ENCODE assay signal across 24 cellular contexts in genomic region chr7:155269766-155270585, GRCh38. TPM values are rescaled to one million over a fixed set of nuclear protein-coding genes. Genes with fewer than 3 reads are reported as not detected.
DNase-seq lines count a peak whose midpoint lies in the region; ATAC-seq, FAIRE-seq and TF ChIP-seq lines count a peak whose summit lies in the region.
"Had no signal": no experiment of that assay in that cellular context is flagged by ENCODE, and none has a peak within 500 bp of the region (broad histone marks: within the 10 kb centered on the region; RNA-seq: fewer than 3 reads in every experiment).

No MANE protein-coding gene starts in this region.

- H3K9me3 ChIP-seq in A549, result no peaks in the 10 kb centered on the region
- no peaks in the 10 kb centered on the region for H3K9me3 ChIP-seq in liver (ENCODE audit: control insufficient read depth in 4 of 4, low read length in 3 of 4)
- no peaks in the 10 kb centered on the region for H3K9me3 ChIP-seq in CD8-positive, alpha-beta T cell (ENCODE audit: low read length)
- H3K9me3 ChIP-seq: BLaER1, neutrophil had no signal

- H3K9ac ChIP-seq in liver (ENCODE audit: low read depth in 1 of 2, low read length in 2 of 2), result no peak overlapping the region
- H3K9ac ChIP-seq: BLaER1 had no signal

- no peak for TF ChIP-seq POLR2A in A549 (IDR thresholded peaks at IDR 0.05; ENCODE audit: low read length)

- POLR2A ChIA-PET in A549 (lab: Yijun Ruan, JAX) (no interaction called here), T-cell (lab: Charles Lee) (no interaction called here)
- POLR2A ChIA-PET in CD8-positive, alpha-beta T cell (lab: Charles Lee), result no interaction called here

- H3K4me1 Mint-ChIP-seq in T-cell, result no peaks in the 10 kb centered on the region
- peaks cover 3% of the 10 kb centered on the region for H3K4me1 Mint-ChIP-seq in CD8-positive, alpha-beta T cell (ENCODE audit: low read depth)

- DNase-seq in A549 (ENCODE audit: low read depth in 1 of 2, low spot score in 1 of 2), result peak in 1 of 2 experiments; percentile 61
- DNase-seq in HuH-7 (ENCODE audit: low spot score), result peak; percentile 53
- peak; percentile 70 for DNase-seq in brain pericyte (ENCODE audit: low read depth, low spot score)
- no peak for DNase-seq in T-cell
- DNase-seq in CD8-positive, alpha-beta T cell, result no peak
- no peak for DNase-seq in NAMALWA (ENCODE audit: low spot score)
- DNase-seq: activated CD4-positive, alpha-beta memory T cell treated with anti-CD3 and anti-CD28 coated beads, Interleukin-2, amount 10 ng/mL, durations not matched to agents 7 days and 5 days; activated naive CD4-positive, alpha-beta T cell treated with Interleukin-2 at 50 U/mL for 16 hours; activated T-cell treated with anti-CD3 and anti-CD28 coated beads, Interleukin-2, amount 50 U/mL, for 1 hour; anterior cingulate cortex; endodermal cell; left ventricle myocardium superior; MM.1S; NCI-H146; NCI-H2171; NCI-H774; SHP77 treated with DMSO at 0.1 percent for 48 hours; stimulated activated CD4-positive, alpha-beta T cell treated with anti-CD3 and anti-CD28 coated beads, Interleukin-15, amount 100 ng/mL, for 24 hours; WERI-Rb-1 had no signal

- ATAC-seq in A549, result peak; percentile 60 to 74; a peak in 5 of 6 replicates
- ATAC-seq in T-cell (replicated peaks in 1 of 4), result no peak
- no peak for ATAC-seq in CD8-positive, alpha-beta T cell
- ATAC-seq in HG03039 (IDR thresholded peaks at IDR 0.05; ENCODE audit: unreplicated experiment), result no peak
- ATAC-seq: left ventricle myocardium superior had no signal

- FAIRE-seq in A549 (lab: Jason Lieb, UNC), result no peak
- FAIRE-seq: colon had no signal

- no peak overlapping the region for H3K4me3 Mint-ChIP-seq in T-cell
- H3K4me3 Mint-ChIP-seq in CD8-positive, alpha-beta T cell, result no peak overlapping the region
- H3K4me3 Mint-ChIP-seq: activated CD4-positive, alpha-beta memory T cell treated with anti-CD3 and anti-CD28 coated beads, Interleukin-2, amount 10 ng/mL, durations not matched to agents 7 days and 5 days; endodermal cell had no signal

- no peaks in the 10 kb centered on the region for H3K36me3 Mint-ChIP-seq in T-cell
- H3K36me3 Mint-ChIP-seq in CD8-positive, alpha-beta T cell, result no peaks in the 10 kb centered on the region

- no peak overlapping the region for H3K27ac Mint-ChIP-seq in T-cell
- no peak overlapping the region for H3K27ac Mint-ChIP-seq in CD8-positive, alpha-beta T cell
- H3K27ac Mint-ChIP-seq: endodermal cell had no signal

- no peaks in the 10 kb centered on the region for H3K36me3 ChIP-seq in liver (ENCODE audit: control insufficient read depth in 4 of 4, insufficient read depth in 3 of 4, low read depth in 1 of 4, low read length in 3 of 4)
- H3K36me3 ChIP-seq in CD8-positive, alpha-beta T cell (ENCODE audit: insufficient read depth, low read length), result no peaks in the 10 kb centered on the region
- H3K36me3 ChIP-seq: BLaER1, neutrophil, WERI-Rb-1 had no signal

- peak overlapping the region; percentile 37 for H3K4me2 ChIP-seq in A549
- H3K4me2 ChIP-seq: BLaER1 had no signal

- H3K27me3 Mint-ChIP-seq in T-cell, result peaks cover 0 to 10% of the 10 kb centered on the region in 2 donors
- peaks cover 2% of the 10 kb centered on the region for H3K27me3 Mint-ChIP-seq in CD8-positive, alpha-beta T cell (ENCODE audit: low read depth)

- WGBS in A549 (ENCODE audit: missing lambda C conversion rate), result 46% methylated on average over 18 of the region's 20 CpGs
- 53% methylated on average over 20 of the region's 20 CpGs for WGBS in liver

- intact Hi-C loops in CD8-positive, alpha-beta T cell (cut with DNase I, micrococcal nuclease), result no loop called here

- no peak for TF ChIP-seq RAD21 in A549 (conservative IDR thresholded peaks at IDR 0.05 in 1 of 2, IDR thresholded peaks at IDR 0.05 in 1 of 2)
- peak; percentile 48 to 56 for TF ChIP-seq RAD21 in liver (IDR thresholded peaks at IDR 0.05)

- no peaks in the 10 kb centered on the region for H3K27me3 ChIP-seq in liver (ENCODE audit: control insufficient read depth in 4 of 4, insufficient read depth in 4 of 4, low read length in 3 of 4)
- H3K27me3 ChIP-seq in CD8-positive, alpha-beta T cell (ENCODE audit: insufficient read depth, low read length), result no peaks in the 10 kb centered on the region
- H3K27me3 ChIP-seq: BLaER1, neutrophil had no signal

- CTCF ChIA-PET in A549 (lab: Yijun Ruan, JAX), result interaction anchor here (1.2 kb wide), 1 partner anchor 18 kb away, joined by 3 read pairs; no protein-coding TSS in a partner anchor
- CTCF ChIA-PET in T-cell (lab: Charles Lee), result interaction anchor here in 1 of 2 donors (0.6 kb wide), 1 partner anchor 75 kb away, joined by 4 read pairs; no protein-coding TSS in a partner anchor
- CTCF ChIA-PET in CD8-positive, alpha-beta T cell (lab: Charles Lee), result interaction anchor here (1.5 kb wide), 1 partner anchor 75 kb away, joined by 3 read pairs; no protein-coding TSS in a partner anchor

- H3K4me1 ChIP-seq in A549 (peaks cover 11% of the 10 kb centered on the region; the same call in 1 of the 3 replicates), liver (ENCODE audit: control insufficient read depth in 4 of 4, insufficient read depth in 4 of 4, low read length in 3 of 4) (peaks cover 10 to 32% (median 21%) of the 10 kb centered on the region in 4 donors)
- no peaks in the 10 kb centered on the region for H3K4me1 ChIP-seq in CD8-positive, alpha-beta T cell (ENCODE audit: insufficient read depth, low read length)

- 0 out of 6 replicates have a peak overlapping the region, but pooled peaks of 1 of the 2 experiments have one; percentile 29 for H3K27ac ChIP-seq in A549
- H3K27ac ChIP-seq in liver (ENCODE audit: low read depth in 1 of 2, low read length in 2 of 2), result peak overlapping the region; percentile 15 to 67
- no peak overlapping the region for H3K27ac ChIP-seq in CD8-positive, alpha-beta T cell (ENCODE audit: low read depth, low read length)
- H3K27ac ChIP-seq: BLaER1, neutrophil, WERI-Rb-1 had no signal

- TF ChIP-seq EP300 in A549 (IDR thresholded peaks at IDR 0.05), result no peak

- H3K4me3 ChIP-seq in A549 (no peak overlapping the region), liver (ENCODE audit: low read depth in 1 of 3, low read length in 3 of 3) (no peak overlapping the region)
- H3K4me3 ChIP-seq in CD8-positive, alpha-beta T cell (ENCODE audit: low read depth, low read length), result no peak overlapping the region
- H3K4me3 ChIP-seq: BLaER1 had no signal

- TF ChIP-seq CTCF in A549 (IDR thresholded peaks at IDR 0.05) (no peak), liver (IDR thresholded peaks at IDR 0.05; ENCODE audit: low read depth, low read length, missing input control) (no peak)
- TF ChIP-seq CTCF in CD8-positive, alpha-beta T cell (IDR thresholded peaks at IDR 0.05), result no peak

- no peaks in the 10 kb centered on the region for H3K9me3 Mint-ChIP-seq in T-cell
- H3K9me3 Mint-ChIP-seq in CD8-positive, alpha-beta T cell, result no peaks in the 10 kb centered on the region
- H3K9me3 Mint-ChIP-seq: activated CD4-positive, alpha-beta memory T cell treated with anti-CD3 and anti-CD28 coated beads, Interleukin-2, amount 10 ng/mL, durations not matched to agents 7 days and 5 days; endodermal cell had no signal

TF ChIP-seq in A549, 52 proteins besides CTCF, POLR2A, EP300 and RAD21 (continues in another document):
- TF ChIP-seq CHD4 (IDR thresholded peaks at IDR 0.05; ENCODE audit: borderline replicate concordance) (no peak), NFE2L2 (conservative IDR thresholded peaks at IDR 0.05; ENCODE audit: low read length) (peak; percentile 49; the same call in 1 of the 2 replicates), POLR2AphosphoS2 (conservative IDR thresholded peaks at IDR 0.05; ENCODE audit: low read length) (no peak), RNF2 (IDR thresholded peaks at IDR 0.05; ENCODE audit: borderline replicate concordance, low read depth) (no peak), ZNF302 (CRISPR knock-in tag; IDR thresholded peaks at IDR 0.05) (no peak), PHF8 (IDR thresholded peaks at IDR 0.05; ENCODE audit: borderline replicate concordance, low read depth) (no peak), RFX5 (IDR thresholded peaks at IDR 0.05) (no peak)
- TF ChIP-seq, protein P1, sequence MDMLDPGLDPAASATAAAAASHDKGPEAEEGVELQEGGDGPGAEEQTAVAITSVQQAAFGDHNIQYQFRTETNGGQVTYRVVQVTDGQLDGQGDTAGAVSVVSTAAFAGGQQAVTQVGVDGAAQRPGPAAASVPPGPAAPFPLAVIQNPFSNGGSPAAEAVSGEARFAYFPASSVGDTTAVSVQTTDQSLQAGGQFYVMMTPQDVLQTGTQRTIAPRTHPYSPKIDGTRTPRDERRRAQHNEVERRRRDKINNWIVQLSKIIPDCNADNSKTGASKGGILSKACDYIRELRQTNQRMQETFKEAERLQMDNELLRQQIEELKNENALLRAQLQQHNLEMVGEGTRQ (IDR thresholded peaks at IDR 0.05), result peak; percentile 54; the same call in 1 of the 2 replicates

TF ChIP-seq in liver, 16 proteins besides CTCF, POLR2A, EP300 and RAD21 (continues in another document):
- TF ChIP-seq HNF4G (IDR thresholded peaks at IDR 0.05), result peak; percentile 70
- TF ChIP-seq HNF4A (conservative IDR thresholded peaks at IDR 0.05), result peak; percentile 89 to 94

RNA-seq across cellular contexts. Expression of gene INSIG1, which starts 27.7 kb away (rescaled TPM):
- polyA plus RNA-seq in A549 (2011; rRNA removed) (19.7 and 19.9 TPM in 2 replicates), A549 (2017; fragmentation: RNase III; extraction: RNeasy Plus Mini Kit Qiagen cat#74134 plus additional on column Dnase treatment) (13.7 to 33.4 TPM (median 27.6 TPM) in 3 replicates), liver (100 to 1,000 TPM; 182 to 219 TPM)
- 13.6 and 19.4 TPM in 2 replicates for polyA plus RNA-seq in A549 (2012; cell fraction: cytosol; rRNA removed)
- polyA plus RNA-seq in A549 (2012; cell fraction: nucleus; rRNA removed), result 14.5 and 16.9 TPM in 2 replicates
- 15.4 and 20.0 TPM in 2 replicates for polyA minus RNA-seq in A549 (2011; rRNA and poly(A)+ RNA removed)
- total RNA-seq in liver (100 to 1,000 TPM; 118 to 204 TPM), T-cell (10 to 100 TPM; 38.0 to 47.3 (median 42.4) TPM)
- total RNA-seq in CD8-positive, alpha-beta T cell, result 10 to 100 TPM; 93.5 to 99.9 TPM

Comparison
In these comparisons a context has a peak if more than half of its experiments do, and no peak if none do; other contexts are left out.
1. ATAC-seq: peak in A549 (2 of 2); none in T-cell (0 of 4), CD8-positive, alpha-beta T cell (single experiment) and HG03039 (single experiment).
2. DNase-seq: peak in HuH-7 (single experiment) and brain pericyte (single experiment); none in T-cell (0 of 34), CD8-positive, alpha-beta T cell (0 of 7) and NAMALWA (single experiment).